Comparison of ENCODE assay signal across 1 cellular context in genomic region chr1:213051881-213052202, GRCh38.
TF ChIP-seq lines count a peak whose summit lies in the region.

No MANE protein-coding gene starts in this region.

TF ChIP-seq in H1, 55 proteins besides CTCF, POLR2A, EP300 and RAD21:
- TF ChIP-seq YY1 (IDR thresholded peaks at IDR 0.05; ENCODE audit: low read depth, low read length) (no peak), HDAC2 (IDR thresholded peaks at IDR 0.05; ENCODE audit: borderline replicate concordance in 1 of 2, low read depth in 2 of 2, low read length in 2 of 2) (no peak), BRCA1 (IDR thresholded peaks at IDR 0.05; ENCODE audit: low read depth, low read length) (no peak), CBX8 (IDR thresholded peaks at IDR 0.05; ENCODE audit: borderline replicate concordance, low read depth, low read length) (no peak), CHD1 (IDR thresholded peaks at IDR 0.05; ENCODE audit: low read depth, low read length) (no peak), RXRA (IDR thresholded peaks at IDR 0.05; ENCODE audit: insufficient read depth, low read depth, low read length) (no peak), SIRT6 (IDR thresholded peaks at IDR 0.05; ENCODE audit: low read length) (no peak), SAP30 (IDR thresholded peaks at IDR 0.05; ENCODE audit: insufficient read depth, insufficient replicate concordance, low read length) (no peak), EGR1 (IDR thresholded peaks at IDR 0.05; ENCODE audit: borderline replicate concordance, low read depth, low read length) (no peak), TAF7 (optimal IDR thresholded peaks at IDR 0.05; ENCODE audit: borderline replicate concordance, low read depth, low read length) (no peak)
- TF ChIP-seq, protein P1, sequence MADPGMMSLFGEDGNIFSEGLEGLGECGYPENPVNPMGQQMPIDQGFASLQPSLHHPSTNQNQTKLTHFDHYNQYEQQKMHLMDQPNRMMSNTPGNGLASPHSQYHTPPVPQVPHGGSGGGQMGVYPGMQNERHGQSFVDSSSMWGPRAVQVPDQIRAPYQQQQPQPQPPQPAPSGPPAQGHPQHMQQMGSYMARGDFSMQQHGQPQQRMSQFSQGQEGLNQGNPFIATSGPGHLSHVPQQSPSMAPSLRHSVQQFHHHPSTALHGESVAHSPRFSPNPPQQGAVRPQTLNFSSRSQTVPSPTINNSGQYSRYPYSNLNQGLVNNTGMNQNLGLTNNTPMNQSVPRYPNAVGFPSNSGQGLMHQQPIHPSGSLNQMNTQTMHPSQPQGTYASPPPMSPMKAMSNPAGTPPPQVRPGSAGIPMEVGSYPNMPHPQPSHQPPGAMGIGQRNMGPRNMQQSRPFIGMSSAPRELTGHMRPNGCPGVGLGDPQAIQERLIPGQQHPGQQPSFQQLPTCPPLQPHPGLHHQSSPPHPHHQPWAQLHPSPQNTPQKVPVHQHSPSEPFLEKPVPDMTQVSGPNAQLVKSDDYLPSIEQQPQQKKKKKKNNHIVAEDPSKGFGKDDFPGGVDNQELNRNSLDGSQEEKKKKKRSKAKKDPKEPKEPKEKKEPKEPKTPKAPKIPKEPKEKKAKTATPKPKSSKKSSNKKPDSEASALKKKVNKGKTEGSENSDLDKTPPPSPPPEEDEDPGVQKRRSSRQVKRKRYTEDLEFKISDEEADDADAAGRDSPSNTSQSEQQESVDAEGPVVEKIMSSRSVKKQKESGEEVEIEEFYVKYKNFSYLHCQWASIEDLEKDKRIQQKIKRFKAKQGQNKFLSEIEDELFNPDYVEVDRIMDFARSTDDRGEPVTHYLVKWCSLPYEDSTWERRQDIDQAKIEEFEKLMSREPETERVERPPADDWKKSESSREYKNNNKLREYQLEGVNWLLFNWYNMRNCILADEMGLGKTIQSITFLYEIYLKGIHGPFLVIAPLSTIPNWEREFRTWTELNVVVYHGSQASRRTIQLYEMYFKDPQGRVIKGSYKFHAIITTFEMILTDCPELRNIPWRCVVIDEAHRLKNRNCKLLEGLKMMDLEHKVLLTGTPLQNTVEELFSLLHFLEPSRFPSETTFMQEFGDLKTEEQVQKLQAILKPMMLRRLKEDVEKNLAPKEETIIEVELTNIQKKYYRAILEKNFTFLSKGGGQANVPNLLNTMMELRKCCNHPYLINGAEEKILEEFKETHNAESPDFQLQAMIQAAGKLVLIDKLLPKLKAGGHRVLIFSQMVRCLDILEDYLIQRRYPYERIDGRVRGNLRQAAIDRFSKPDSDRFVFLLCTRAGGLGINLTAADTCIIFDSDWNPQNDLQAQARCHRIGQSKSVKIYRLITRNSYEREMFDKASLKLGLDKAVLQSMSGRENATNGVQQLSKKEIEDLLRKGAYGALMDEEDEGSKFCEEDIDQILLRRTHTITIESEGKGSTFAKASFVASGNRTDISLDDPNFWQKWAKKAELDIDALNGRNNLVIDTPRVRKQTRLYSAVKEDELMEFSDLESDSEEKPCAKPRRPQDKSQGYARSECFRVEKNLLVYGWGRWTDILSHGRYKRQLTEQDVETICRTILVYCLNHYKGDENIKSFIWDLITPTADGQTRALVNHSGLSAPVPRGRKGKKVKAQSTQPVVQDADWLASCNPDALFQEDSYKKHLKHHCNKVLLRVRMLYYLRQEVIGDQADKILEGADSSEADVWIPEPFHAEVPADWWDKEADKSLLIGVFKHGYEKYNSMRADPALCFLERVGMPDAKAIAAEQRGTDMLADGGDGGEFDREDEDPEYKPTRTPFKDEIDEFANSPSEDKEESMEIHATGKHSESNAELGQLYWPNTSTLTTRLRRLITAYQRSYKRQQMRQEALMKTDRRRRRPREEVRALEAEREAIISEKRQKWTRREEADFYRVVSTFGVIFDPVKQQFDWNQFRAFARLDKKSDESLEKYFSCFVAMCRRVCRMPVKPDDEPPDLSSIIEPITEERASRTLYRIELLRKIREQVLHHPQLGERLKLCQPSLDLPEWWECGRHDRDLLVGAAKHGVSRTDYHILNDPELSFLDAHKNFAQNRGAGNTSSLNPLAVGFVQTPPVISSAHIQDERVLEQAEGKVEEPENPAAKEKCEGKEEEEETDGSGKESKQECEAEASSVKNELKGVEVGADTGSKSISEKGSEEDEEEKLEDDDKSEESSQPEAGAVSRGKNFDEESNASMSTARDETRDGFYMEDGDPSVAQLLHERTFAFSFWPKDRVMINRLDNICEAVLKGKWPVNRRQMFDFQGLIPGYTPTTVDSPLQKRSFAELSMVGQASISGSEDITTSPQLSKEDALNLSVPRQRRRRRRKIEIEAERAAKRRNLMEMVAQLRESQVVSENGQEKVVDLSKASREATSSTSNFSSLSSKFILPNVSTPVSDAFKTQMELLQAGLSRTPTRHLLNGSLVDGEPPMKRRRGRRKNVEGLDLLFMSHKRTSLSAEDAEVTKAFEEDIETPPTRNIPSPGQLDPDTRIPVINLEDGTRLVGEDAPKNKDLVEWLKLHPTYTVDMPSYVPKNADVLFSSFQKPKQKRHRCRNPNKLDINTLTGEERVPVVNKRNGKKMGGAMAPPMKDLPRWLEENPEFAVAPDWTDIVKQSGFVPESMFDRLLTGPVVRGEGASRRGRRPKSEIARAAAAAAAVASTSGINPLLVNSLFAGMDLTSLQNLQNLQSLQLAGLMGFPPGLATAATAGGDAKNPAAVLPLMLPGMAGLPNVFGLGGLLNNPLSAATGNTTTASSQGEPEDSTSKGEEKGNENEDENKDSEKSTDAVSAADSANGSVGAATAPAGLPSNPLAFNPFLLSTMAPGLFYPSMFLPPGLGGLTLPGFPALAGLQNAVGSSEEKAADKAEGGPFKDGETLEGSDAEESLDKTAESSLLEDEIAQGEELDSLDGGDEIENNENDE (IDR thresholded peaks at IDR 0.05; ENCODE audit: insufficient replicate concordance, low read length): no peak
